In the genomic region with DNA sequence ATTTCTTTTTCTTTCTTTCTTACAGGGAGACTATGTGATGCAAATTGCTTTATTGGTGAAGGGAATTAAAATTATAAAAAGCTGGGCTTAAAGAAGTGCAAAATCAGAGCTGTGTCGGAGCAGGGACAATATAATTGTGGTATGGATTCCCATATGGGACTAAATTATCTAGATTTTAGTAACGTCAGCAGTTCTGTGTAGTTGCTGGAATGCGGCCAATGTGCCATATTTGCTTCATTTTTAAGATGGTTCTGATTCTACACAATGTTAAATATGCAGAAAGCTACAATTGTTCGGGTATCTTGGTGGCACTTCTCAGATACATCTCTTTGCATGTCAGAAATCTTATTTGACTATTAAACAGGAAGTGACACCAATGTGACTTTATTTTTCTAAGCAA, we compare ENCODE assay signal across 18 cellular contexts.
DNase-seq lines count a peak whose midpoint lies in the region; ATAC-seq, FAIRE-seq and TF ChIP-seq lines count a peak whose summit lies in the region.
"Had no signal": no experiment of that assay in that cellular context is flagged by ENCODE, and none has a peak within 500 bp of the region (broad histone marks: within the 10 kb centered on the region; RNA-seq: fewer than 3 reads in every experiment).

No MANE protein-coding gene starts in this region.

- no peak for ATAC-seq in A549
- no peak for ATAC-seq in natural killer cell treated with Interleukin-12 subunit alpha and Interleukin-12 subunit beta and Interleukin-15 and Interleukin-18, amount 100 ng/mL, for 72 hours
- ATAC-seq in foreskin keratinocyte: no peak

- H3K4me1 Mint-ChIP-seq in natural killer cell treated with Interleukin-12 subunit alpha and Interleukin-12 subunit beta and Interleukin-15 and Interleukin-18, amount 100 ng/mL, for 72 hours (ENCODE audit: low read depth in 2 of 2): no peaks in the 10 kb centered on the region

- no peak for DNase-seq in A549 (ENCODE audit: low read depth in 1 of 2, low spot score in 1 of 2)
- peak; percentile 9 for DNase-seq in HS-27A (ENCODE audit: low read depth)
- peak; percentile 23 for DNase-seq in brain microvascular endothelial cell
- DNase-seq in fibroblast of the aortic adventitia (ENCODE audit: low read depth): peak; percentile 4
- DNase-seq in activated CD4-positive, alpha-beta T cell treated with anti-CD3 and anti-CD28 coated beads, Interleukin-2, amount 50 U/mL, for 4 hours: no peak
- DNase-seq in natural killer cell treated with Interleukin-12 subunit alpha and Interleukin-12 subunit beta and Interleukin-15 and Interleukin-18, amount 100 ng/mL, for 72 hours (ENCODE audit: low spot score): no peak
- no peak for DNase-seq in foreskin keratinocyte
- no peak for DNase-seq in stimulated activated CD4-positive, alpha-beta T cell treated with anti-CD3 and anti-CD28 coated beads, Interleukin-12 subunit alpha, Interleukin-12 subunit beta, amount 100 ng/mL, for 4 hours
- DNase-seq: BE2C, DMS79 treated with DMSO at 0.1 percent for 48 hours, H7, NCI-H1105, NCI-H146, NCI-H2081 treated with DMSO at 0.1 percent for 48 hours, NCI-H526, Peyer's patch had no signal

- no peak overlapping the region for H3K27ac ChIP-seq in A549
- H3K27ac ChIP-seq in brain microvascular endothelial cell: no peak overlapping the region
- no peak overlapping the region for H3K27ac ChIP-seq in foreskin keratinocyte
- H3K27ac ChIP-seq: HL-60, Peyer's patch had no signal

- TF ChIP-seq RAD21 in A549 (conservative IDR thresholded peaks at IDR 0.05 in 1 of 2, IDR thresholded peaks at IDR 0.05 in 1 of 2): no peak

- TF ChIP-seq CTCF in A549 (IDR thresholded peaks at IDR 0.05) (no peak), brain microvascular endothelial cell (IDR thresholded peaks at IDR 0.05; ENCODE audit: low read depth, low read length, missing control alignments) (no peak), fibroblast of the aortic adventitia (IDR thresholded peaks at IDR 0.05; ENCODE audit: insufficient read depth, low read length) (no peak), foreskin keratinocyte (conservative IDR thresholded peaks at IDR 0.05) (no peak)

- no peak for FAIRE-seq in A549 (lab: Jason Lieb, UNC)
- FAIRE-seq: D721Med had no signal

- in situ Hi-C loops in brain microvascular endothelial cell (cut with HindIII; ENCODE audit: low pct_ligation_motif_present, low sequenced_read_pairs): no loop called here

- H3K9me3 Mint-ChIP-seq in natural killer cell treated with Interleukin-12 subunit alpha and Interleukin-12 subunit beta and Interleukin-15 and Interleukin-18, amount 100 ng/mL, for 72 hours: peaks cover 7% of the 10 kb centered on the region

- TF ChIP-seq EP300 in A549 (IDR thresholded peaks at IDR 0.05): no peak

- POLR2A ChIA-PET in A549 (lab: Yijun Ruan, JAX): no interaction called here

- no peaks in the 10 kb centered on the region for H3K36me3 ChIP-seq in brain microvascular endothelial cell (replicated peaks)
- H3K36me3 ChIP-seq: BE2C, Peyer's patch had no signal

- no peaks in the 10 kb centered on the region for H3K36me3 Mint-ChIP-seq in natural killer cell treated with Interleukin-12 subunit alpha and Interleukin-12 subunit beta and Interleukin-15 and Interleukin-18, amount 100 ng/mL, for 72 hours

- H3K4me3 ChIP-seq in A549: no peak overlapping the region
- H3K4me3 ChIP-seq in brain microvascular endothelial cell (ENCODE audit: low read depth, low read length): no peak overlapping the region
- no peak overlapping the region for H3K4me3 ChIP-seq in fibroblast of the aortic adventitia (ENCODE audit: low read depth, low read length)
- H3K4me3 ChIP-seq: Peyer's patch had no signal

- 43% methylated on average over 4 of the region's 4 CpGs for WGBS in A549 (ENCODE audit: missing lambda C conversion rate)

- H3K27me3 ChIP-seq in brain microvascular endothelial cell (replicated peaks) (no peaks in the 10 kb centered on the region), foreskin keratinocyte (no peaks in the 10 kb centered on the region)
- H3K27me3 ChIP-seq: BE2C, Peyer's patch had no signal

- no peaks in the 10 kb centered on the region for H3K27me3 Mint-ChIP-seq in natural killer cell treated with Interleukin-12 subunit alpha and Interleukin-12 subunit beta and Interleukin-15 and Interleukin-18, amount 100 ng/mL, for 72 hours

- CTCF ChIA-PET in A549 (lab: Yijun Ruan, JAX): no interaction called here

- no peak overlapping the region for H3K4me2 ChIP-seq in A549

- no peaks in the 10 kb centered on the region for H3K4me1 ChIP-seq in A549
- H3K4me1 ChIP-seq in foreskin keratinocyte: peaks cover 15% of the 10 kb centered on the region
- H3K4me1 ChIP-seq: BE2C, Peyer's patch had no signal

- no peak for TF ChIP-seq POLR2A in A549 (IDR thresholded peaks at IDR 0.05; ENCODE audit: low read length)

- no peak overlapping the region for H3K4me3 Mint-ChIP-seq in natural killer cell treated with Interleukin-12 subunit alpha and Interleukin-12 subunit beta and Interleukin-15 and Interleukin-18, amount 100 ng/mL, for 72 hours

- no peaks in the 10 kb centered on the region for H3K9me3 ChIP-seq in A549
- H3K9me3 ChIP-seq: BE2C, Peyer's patch had no signal

- no peak overlapping the region for H3K27ac Mint-ChIP-seq in natural killer cell treated with Interleukin-12 subunit alpha and Interleukin-12 subunit beta and Interleukin-15 and Interleukin-18, amount 100 ng/mL, for 72 hours

TF ChIP-seq in A549, 52 proteins besides CTCF, POLR2A, EP300 and RAD21:
- TF ChIP-seq MAFK (IDR thresholded peaks at IDR 0.05; ENCODE audit: partially characterized antibody) (peak; percentile 28), CHD4 (IDR thresholded peaks at IDR 0.05; ENCODE audit: borderline replicate concordance) (no peak)

Comparison
In these comparisons a context has a peak if more than half of its experiments do, and no peak if none do; other contexts are left out.
1. DNase-seq: peak in HS-27A (single experiment), brain microvascular endothelial cell (single experiment) and fibroblast of the aortic adventitia (single experiment); none in A549 (0 of 2), activated CD4-positive, alpha-beta T cell treated with anti-CD3 and anti-CD28 coated beads, Interleukin-2, amount 50 U/mL, for 4 hours (0 of 2), natural killer cell treated with Interleukin-12 subunit alpha and Interleukin-12 subunit beta and Interleukin-15 and Interleukin-18, amount 100 ng/mL, for 72 hours (single experiment), foreskin keratinocyte (0 of 2) and stimulated activated CD4-positive, alpha-beta T cell treated with anti-CD3 and anti-CD28 coated beads, Interleukin-12 subunit alpha, Interleukin-12 subunit beta, amount 100 ng/mL, for 4 hours (single experiment).